In genomic region chr16:53864819-53865491, GRCh38 we compare ENCODE assay signal across 9 cellular contexts.
DNase-seq lines count a peak whose midpoint lies in the region; ATAC-seq, FAIRE-seq and TF ChIP-seq lines count a peak whose summit lies in the region.
"Had no signal": no experiment of that assay in that cellular context is flagged by ENCODE, and none has a peak within 500 bp of the region (broad histone marks: within the 10 kb centered on the region; RNA-seq: fewer than 3 reads in every experiment).

No MANE protein-coding gene starts in this region.

- H3K9ac ChIP-seq in H1 (replicated peaks in 1 of 4; ENCODE audit: extremely low read depth in 1 of 4, low read depth in 3 of 4, low read length in 3 of 4) = no peak overlapping the region

- peaks cover 16% of the 10 kb centered on the region for H3K4me1 Mint-ChIP-seq in activated CD4-positive, alpha-beta T cell treated with anti-CD3 and anti-CD28 coated beads, Interleukin-2, amount 10 ng/mL, durations not matched to agents 24 days and 14 days
- peaks cover 15% of the 10 kb centered on the region for H3K4me1 Mint-ChIP-seq in stimulated activated memory B cell treated with anti-CD40 and anti-IgM and Interleukin-4, amounts not matched to agents 10 μg/mL and 1 μg/mL and 100 μg/mL, for 72 hours
- H3K4me1 Mint-ChIP-seq in Caco-2 (ENCODE audit: low read depth, unreplicated experiment) = peaks cover 8% of the 10 kb centered on the region

- no peak overlapping the region for H2BK120ac ChIP-seq in H1 (replicated peaks; ENCODE audit: low read depth, low read length)

- H4K5ac ChIP-seq in H1 (ENCODE audit: insufficient read length, low read depth, low read length) = no peak overlapping the region

- no peak overlapping the region for H3K4me2 ChIP-seq in H1 (ENCODE audit: insufficient read depth in 1 of 2, low read depth in 2 of 2, low read length in 2 of 2)

- no peak overlapping the region for H2AK5ac ChIP-seq in H1 (ENCODE audit: low read depth, low read length)

- no peak overlapping the region for H4K91ac ChIP-seq in H1 (replicated peaks; ENCODE audit: insufficient read length, low read length)

- no peak overlapping the region for H3K23ac ChIP-seq in H1 (ENCODE audit: insufficient read length)

- H3K18ac ChIP-seq in H1 (ENCODE audit: extremely low read depth, low read length) = no peak overlapping the region

- peak overlapping the region; percentile 56; the same call in 1 of the 2 replicates for H2BK5ac ChIP-seq in H1 (ENCODE audit: low read depth, low read length)

- H3K27ac ChIP-seq in H1 (ENCODE audit: low read depth, low read length) (no peak overlapping the region), A673 (ENCODE audit: low read depth, low read length, poor library complexity, severe bottlenecking) (no peak overlapping the region)

- H4K20me1 ChIP-seq in H1 (replicated peaks in 1 of 2; ENCODE audit: control insufficient read depth in 1 of 2, insufficient read depth in 2 of 2, low read length in 2 of 2) = no peaks in the 10 kb centered on the region

- WGBS in H1 (ENCODE audit: extremely low coverage in 1 of 2, insufficient coverage in 1 of 2, insufficient read length in 1 of 2, insufficient replicate concordance in 2 of 2, low coverage in 1 of 2, low lambda C conversion rate in 2 of 2, missing lambda C conversion rate in 1 of 2), 2 experiments = 92% methylated on average over 2 of the region's 2 CpGs; no CpG with 5 or more reads in 1 of the 2 experiments

- no peak for TF ChIP-seq RAD21 in H1 (IDR thresholded peaks at IDR 0.05 in 1 of 2, conservative IDR thresholded peaks at IDR 0.05 in 1 of 2; ENCODE audit: low read depth in 2 of 2, low read length in 2 of 2)

- H3K79me2 ChIP-seq in H1 (ENCODE audit: control insufficient read depth in 1 of 2, insufficient read depth in 2 of 2, low read length in 2 of 2) = no peaks in the 10 kb centered on the region

- peaks cover 8% of the 10 kb centered on the region for H3K9me3 Mint-ChIP-seq in activated CD4-positive, alpha-beta T cell treated with anti-CD3 and anti-CD28 coated beads, Interleukin-2, amount 10 ng/mL, durations not matched to agents 24 days and 14 days
- H3K9me3 Mint-ChIP-seq in stimulated activated memory B cell treated with anti-CD40 and anti-IgM and Interleukin-4, amounts not matched to agents 10 μg/mL and 1 μg/mL and 100 μg/mL, for 72 hours = peaks cover 10% of the 10 kb centered on the region
- H3K9me3 Mint-ChIP-seq in Caco-2 (ENCODE audit: unreplicated experiment) = peaks cover 22% of the 10 kb centered on the region

- H2BK20ac ChIP-seq in H1 (ENCODE audit: low read length) = no peak overlapping the region

- no peak overlapping the region for H3K14ac ChIP-seq in H1 (ENCODE audit: insufficient read length)

- no peaks in the 10 kb centered on the region for H3K79me1 ChIP-seq in H1 (ENCODE audit: low read depth, low read length)

- no peak overlapping the region for H3K56ac ChIP-seq in H1 (replicated peaks; ENCODE audit: insufficient read length, low read depth, low read length)

- no peak overlapping the region for H2BK15ac ChIP-seq in H1 (ENCODE audit: low read length)

- H3K27me3 ChIP-seq in H1 (replicated peaks in 1 of 4; ENCODE audit: control insufficient read depth in 3 of 4, extremely low read depth in 1 of 4, insufficient read depth in 3 of 4, low read length in 3 of 4) (no peaks in the 10 kb centered on the region), Caco-2 (replicated peaks; ENCODE audit: control insufficient read depth, insufficient read depth, low read length) (no peaks in the 10 kb centered on the region), A673 (replicated peaks; ENCODE audit: insufficient read depth, low read depth, low read length, poor library complexity) (no peaks in the 10 kb centered on the region)

- no peaks in the 10 kb centered on the region for H3K27me3 Mint-ChIP-seq in activated CD4-positive, alpha-beta T cell treated with anti-CD3 and anti-CD28 coated beads, Interleukin-2, amount 10 ng/mL, durations not matched to agents 24 days and 14 days
- H3K27me3 Mint-ChIP-seq in stimulated activated memory B cell treated with anti-CD40 and anti-IgM and Interleukin-4, amounts not matched to agents 10 μg/mL and 1 μg/mL and 100 μg/mL, for 72 hours = no peaks in the 10 kb centered on the region
- H3K27me3 Mint-ChIP-seq in Caco-2 (ENCODE audit: insufficient read depth, unreplicated experiment) = no peaks in the 10 kb centered on the region
- H3K27me3 Mint-ChIP-seq: activated B cell treated with CpG ODN at 0.5 μM for 24 hours had no signal

- H3K36me3 ChIP-seq in H1 (ENCODE audit: control insufficient read depth in 2 of 4, insufficient read depth in 4 of 4, low read length in 3 of 4) = no peaks in the 10 kb centered on the region
- H3K36me3 ChIP-seq in Caco-2 (ENCODE audit: control insufficient read depth, insufficient read depth, low read length) = no peaks in the 10 kb centered on the region; the same call in 1 of the 2 replicates
- H3K36me3 ChIP-seq in A673 (ENCODE audit: insufficient read depth, low read length, poor library complexity, severe bottlenecking) = no peaks in the 10 kb centered on the region

- intact Hi-C loops in activated CD4-positive, alpha-beta T cell treated with anti-CD3 and anti-CD28 coated beads, Interleukin-2, amount 10 ng/mL, durations not matched to agents 24 days and 14 days (cut with micrococcal nuclease) = loop anchor here (1.0 to 10.0 kb wide), 4 partner anchors 48 to 330 kb away; no protein-coding TSS in a partner anchor
- intact Hi-C loops in Caco-2 (cut with micrococcal nuclease; ENCODE audit: unreplicated experiment) = no loop called here
- intact Hi-C loops in A673 (cut with micrococcal nuclease; ENCODE audit: unreplicated experiment) = no loop called here

- H2BK12ac ChIP-seq in H1 (ENCODE audit: low read depth, low read length) = no peak overlapping the region; the same call in 1 of the 2 replicates

- no peak for TF ChIP-seq EP300 in H1 (IDR thresholded peaks at IDR 0.05; ENCODE audit: borderline replicate concordance in 1 of 2, low read depth in 2 of 2, low read length in 2 of 2)

- no peak for ATAC-seq in stimulated activated memory B cell treated with anti-CD40 and anti-IgM and Interleukin-4, amounts not matched to agents 10 μg/mL and 1 μg/mL and 100 μg/mL, for 72 hours

- TF ChIP-seq POLR2A in H1 (IDR thresholded peaks at IDR 0.05; ENCODE audit: control extremely low read depth in 1 of 2, low read depth in 2 of 2, low read length in 2 of 2) = no peak

- no peak for FAIRE-seq in H1 (lab: Jason Lieb, UNC)

- peak; percentile 37 for DNase-seq in activated CD4-positive, alpha-beta T cell treated with anti-CD3 and anti-CD28 coated beads, Interleukin-2, amount 10 ng/mL, durations not matched to agents 24 days and 14 days
- no peak for DNase-seq in activated CD4-positive, alpha-beta T cell treated with anti-CD3 and anti-CD28 coated beads, Interleukin-2, amount 50 U/mL, for 4 hours
- peak; percentile 50 for DNase-seq in NCI-H1105 (lab: John Stamatoyannopoulos, UW)
- DNase-seq in H1 (ENCODE audit: low read depth in 1 of 2, low spot score in 2 of 2) = no peak
- DNase-seq in Caco-2 = no peak
- no peak for DNase-seq in NCI-H82 treated with DMSO at 0.1 percent for 48 hours (lab: John Stamatoyannopoulos, UW; ENCODE audit: unreplicated experiment)
- DNase-seq in A673 (ENCODE audit: low spot score) = no peak
- DNase-seq: activated B cell treated with CpG ODN at 0.5 μM for 24 hours had no signal

- H3K27ac Mint-ChIP-seq in activated CD4-positive, alpha-beta T cell treated with anti-CD3 and anti-CD28 coated beads, Interleukin-2, amount 10 ng/mL, durations not matched to agents 24 days and 14 days = peak overlapping the region; percentile 89
- H3K27ac Mint-ChIP-seq in stimulated activated memory B cell treated with anti-CD40 and anti-IgM and Interleukin-4, amounts not matched to agents 10 μg/mL and 1 μg/mL and 100 μg/mL, for 72 hours = peak overlapping the region; percentile 69
- no peak overlapping the region for H3K27ac Mint-ChIP-seq in Caco-2 (ENCODE audit: unreplicated experiment)

- H3K9me3 ChIP-seq in H1 (ENCODE audit: insufficient read depth in 2 of 2, low read depth in 1 of 2, low read length in 1 of 2) (no peaks in the 10 kb centered on the region), Caco-2 (no peaks in the 10 kb centered on the region), A673 (ENCODE audit: low read depth, low read length, poor library complexity, severe bottlenecking) (peaks cover 13% of the 10 kb centered on the region)

- H3K4me3 ChIP-seq in H1 (ENCODE audit: extremely low read depth in 1 of 4, insufficient read depth in 2 of 4, low read depth in 3 of 4, low read length in 4 of 4) (no peak overlapping the region; a peak in 1 of 8 replicates), Caco-2 (ENCODE audit: low read depth, low read length) (no peak overlapping the region), A673 (ENCODE audit: low read depth, low read length, poor library complexity, severe bottlenecking) (no peak overlapping the region)

- H3K4ac ChIP-seq in H1 (replicated peaks; ENCODE audit: insufficient read length, low read depth, low read length) = no peak overlapping the region

- POLR2A ChIA-PET in H1 (lab: Charles Lee; ENCODE audit: partially characterized antibody) = no interaction called here
- POLR2A ChIA-PET in Caco-2 (lab: Charles Lee) = no interaction called here
- POLR2A ChIA-PET in A673 (lab: Charles Lee; ENCODE audit: low non-redundant PET) = no interaction called here

- H3K23me2 ChIP-seq in H1 (ENCODE audit: low read depth, low read length) = no peaks in the 10 kb centered on the region

- CTCF ChIA-PET in H1 (lab: Charles Lee; ENCODE audit: partially characterized antibody) (no interaction called here), Caco-2 (lab: Charles Lee) (interaction anchor here (0.5 kb wide), 1 partner anchor 50 kb away, joined by 4 read pairs; no protein-coding TSS in a partner anchor), A673 (lab: Charles Lee) (no interaction called here)

- peak overlapping the region; percentile 58 for H3K4me3 Mint-ChIP-seq in activated CD4-positive, alpha-beta T cell treated with anti-CD3 and anti-CD28 coated beads, Interleukin-2, amount 10 ng/mL, durations not matched to agents 24 days and 14 days
- H3K4me3 Mint-ChIP-seq in stimulated activated memory B cell treated with anti-CD40 and anti-IgM and Interleukin-4, amounts not matched to agents 10 μg/mL and 1 μg/mL and 100 μg/mL, for 72 hours = no peak overlapping the region
- no peak overlapping the region for H3K4me3 Mint-ChIP-seq in Caco-2 (ENCODE audit: unreplicated experiment)
- H3K4me3 Mint-ChIP-seq: activated B cell treated with CpG ODN at 0.5 μM for 24 hours had no signal

- no peak for TF ChIP-seq CTCF in H1 (IDR thresholded peaks at IDR 0.05; ENCODE audit: control extremely low read depth in 1 of 3, insufficient read depth in 1 of 3, low read depth in 1 of 3, low read length in 3 of 3)
- no peak for TF ChIP-seq CTCF in Caco-2 (IDR thresholded peaks at IDR 0.05; ENCODE audit: insufficient read depth in 1 of 2, low read depth in 1 of 2, low read length in 1 of 2, severe bottlenecking in 1 of 2, unreplicated experiment in 1 of 2)
- no peak for TF ChIP-seq CTCF in A673 (conservative IDR thresholded peaks at IDR 0.05; ENCODE audit: low read depth, low read length)

- BruUV-seq in Caco-2 (replicated peaks; lab: Mats Ljungman, UMichigan) = no TSS peak
- no TSS peak for BruUV-seq in A673 (replicated peaks; lab: Mats Ljungman, UMichigan)

- no peak overlapping the region for H4K8ac ChIP-seq in H1 (ENCODE audit: extremely low read depth, insufficient read depth, low read length)

- H3K4me1 ChIP-seq in H1 (replicated peaks in 1 of 4; ENCODE audit: control insufficient read depth in 3 of 4, insufficient read depth in 4 of 4, low read length in 3 of 4) (peaks cover 0 to 9% (median 3%) of the 10 kb centered on the region in 4 experiments; a peak in 3 of 7 replicates), Caco-2 (no peaks in the 10 kb centered on the region), A673 (ENCODE audit: insufficient read depth, low read length, poor library complexity, severe bottlenecking) (no peaks in the 10 kb centered on the region)

- peaks cover 22% of the 10 kb centered on the region for H3K36me3 Mint-ChIP-seq in activated CD4-positive, alpha-beta T cell treated with anti-CD3 and anti-CD28 coated beads, Interleukin-2, amount 10 ng/mL, durations not matched to agents 24 days and 14 days (ENCODE audit: low read depth)
- H3K36me3 Mint-ChIP-seq in stimulated activated memory B cell treated with anti-CD40 and anti-IgM and Interleukin-4, amounts not matched to agents 10 μg/mL and 1 μg/mL and 100 μg/mL, for 72 hours = peaks cover 45% of the 10 kb centered on the region
- peaks cover 10% of the 10 kb centered on the region for H3K36me3 Mint-ChIP-seq in Caco-2 (ENCODE audit: insufficient read depth, unreplicated experiment)

- H2AFZ ChIP-seq in H1 (ENCODE audit: low read length) = no peak overlapping the region

Comparison
In these comparisons a context has a peak if more than half of its experiments do, and no peak if none do; other contexts are left out.
1. DNase-seq: peak in activated CD4-positive, alpha-beta T cell treated with anti-CD3 and anti-CD28 coated beads, Interleukin-2, amount 10 ng/mL, durations not matched to agents 24 days and 14 days (single experiment) and NCI-H1105 (single experiment); none in activated CD4-positive, alpha-beta T cell treated with anti-CD3 and anti-CD28 coated beads, Interleukin-2, amount 50 U/mL, for 4 hours (0 of 2), H1 (0 of 2), Caco-2 (0 of 2), NCI-H82 treated with DMSO at 0.1 percent for 48 hours (single experiment) and A673 (single experiment).